ENCODE assay signal across 15 cellular contexts in the genomic region with DNA sequence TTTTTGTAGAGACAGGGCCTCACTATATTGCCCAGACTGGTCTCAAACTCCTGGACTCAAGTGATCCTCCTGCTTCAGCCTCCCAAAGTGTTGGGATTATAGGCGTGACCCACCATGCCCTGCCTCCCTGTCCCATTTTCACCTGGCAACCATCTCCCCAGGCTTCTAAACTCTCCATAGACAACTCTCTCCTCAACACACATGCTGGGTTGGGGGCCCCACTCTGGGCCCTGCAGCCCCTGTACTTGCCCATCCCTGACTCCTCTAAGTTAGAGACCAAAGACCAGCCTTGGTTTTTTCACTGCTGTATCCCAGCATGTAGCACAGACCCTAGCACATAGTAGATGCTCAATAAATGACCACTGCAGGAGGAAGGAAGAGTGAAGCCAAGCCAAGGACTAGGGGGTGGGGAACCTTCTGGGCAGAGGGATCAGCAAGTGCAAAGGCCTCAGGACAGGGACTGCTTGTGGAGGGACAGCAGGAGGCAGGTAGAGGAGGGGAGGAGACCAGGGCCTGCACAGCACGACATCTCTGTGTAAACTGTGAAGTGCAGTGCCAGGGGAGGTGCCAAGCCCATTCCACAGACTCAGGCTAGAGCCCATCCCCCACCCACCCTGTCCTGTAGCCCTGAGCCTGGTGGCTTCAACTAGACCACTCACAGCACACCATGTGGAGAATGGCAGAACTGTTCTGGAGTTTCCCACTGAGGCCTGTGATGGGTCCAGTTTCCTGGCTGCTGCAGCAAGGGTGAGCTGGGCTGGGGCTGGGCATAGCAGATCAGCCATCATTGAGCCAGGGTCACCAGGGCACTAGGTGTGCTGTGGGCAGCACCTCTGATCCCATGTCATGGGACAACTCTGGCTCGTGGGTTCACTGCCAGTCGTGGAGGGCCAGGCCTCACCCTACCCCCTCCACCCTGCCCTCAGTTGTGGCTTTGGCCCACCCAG. TPM values are rescaled to one million over a fixed set of nuclear protein-coding genes. Genes with fewer than 3 reads are reported as not detected.
DNase-seq lines count a peak whose midpoint lies in the region; ATAC-seq, FAIRE-seq and TF ChIP-seq lines count a peak whose summit lies in the region.
"Had no signal": no experiment of that assay in that cellular context is flagged by ENCODE, and none has a peak within 500 bp of the region (broad histone marks: within the 10 kb centered on the region; RNA-seq: fewer than 3 reads in every experiment).

No MANE protein-coding gene starts in this region.

- H4K20me1 ChIP-seq in H1 (replicated peaks in 1 of 2; ENCODE audit: control insufficient read depth in 1 of 2, insufficient read depth in 2 of 2, low read length in 2 of 2), result no peaks in the 10 kb centered on the region

- H2BK120ac ChIP-seq in H1 (replicated peaks; ENCODE audit: low read depth, low read length), result no peak overlapping the region

- no peak overlapping the region for H3K18ac ChIP-seq in H1 (ENCODE audit: extremely low read depth, low read length)

- no peak overlapping the region for H3K23ac ChIP-seq in H1 (ENCODE audit: insufficient read length)

- no peak overlapping the region for H3K14ac ChIP-seq in H1 (ENCODE audit: insufficient read length)

- CTCF ChIA-PET in H1 (lab: Charles Lee; ENCODE audit: partially characterized antibody) (interaction anchor here (0.6 kb wide), 1 partner anchor 21 kb away, joined by 3 read pairs; no protein-coding TSS in a partner anchor), T-cell (lab: Charles Lee) (no interaction called here)

- H2AK5ac ChIP-seq in H1 (ENCODE audit: low read depth, low read length), result no peak overlapping the region

- peak; percentile 36 for DNase-seq in DMS53 (lab: John Stamatoyannopoulos, UW)
- no peak for DNase-seq in DMS53 treated with DMSO at 0.1 percent for 48 hours (lab: John Stamatoyannopoulos, UW; ENCODE audit: unreplicated experiment)
- DNase-seq in NAMALWA (ENCODE audit: low spot score), result peak; percentile 21
- DNase-seq in H1 (ENCODE audit: low read depth in 1 of 2, low spot score in 2 of 2), result no peak
- no peak for DNase-seq in stimulated activated effector memory CD8-positive, alpha-beta T cell treated with anti-CD3 and anti-CD28 coated beads, Interleukin-12 subunit alpha, Interleukin-12 subunit beta, amount 100 ng/mL, for 72 hours (ENCODE audit: low spot score in 2 of 2)
- no peak for DNase-seq in left colon
- DNase-seq in stimulated activated CD8-positive, alpha-beta memory T cell treated with anti-CD3 and anti-CD28 coated beads, Interleukin-4, amount 100 ng/mL, for 48 hours, result no peak
- DNase-seq in T-cell, result no peak
- DNase-seq: activated CD4-positive, CD25-positive, alpha-beta regulatory T cell; activated T-cell treated with anti-CD3 and anti-CD28 coated beads for 4 hours; NCI-H446 treated with DMSO at 0.1 percent for 48 hours; SHP77 treated with DMSO at 0.1 percent for 48 hours had no signal

- ATAC-seq in stimulated activated effector memory CD8-positive, alpha-beta T cell treated with anti-CD3 and anti-CD28 coated beads, Interleukin-12 subunit alpha, Interleukin-12 subunit beta, amount 100 ng/mL, for 72 hours, result no peak
- ATAC-seq in left colon (no peak), T-cell (replicated peaks in 1 of 4) (no peak)

- no peaks in the 10 kb centered on the region for H3K27me3 ChIP-seq in H1 (replicated peaks in 1 of 4; ENCODE audit: control insufficient read depth in 3 of 4, extremely low read depth in 1 of 4, insufficient read depth in 3 of 4, low read length in 3 of 4)
- H3K27me3 ChIP-seq: right lobe of liver had no signal

- no peaks in the 10 kb centered on the region; the same call in 1 of the 2 replicates for H3K23me2 ChIP-seq in H1 (ENCODE audit: low read depth, low read length)

- H3K27ac ChIP-seq in H1 (ENCODE audit: low read depth, low read length), result no peak overlapping the region
- H3K27ac ChIP-seq: right lobe of liver had no signal

- no peak overlapping the region for H4K8ac ChIP-seq in H1 (ENCODE audit: extremely low read depth, insufficient read depth, low read length)

- no peak overlapping the region for H3K4me3 Mint-ChIP-seq in stimulated activated effector memory CD8-positive, alpha-beta T cell treated with anti-CD3 and anti-CD28 coated beads, Interleukin-12 subunit alpha, Interleukin-12 subunit beta, amount 100 ng/mL, for 72 hours
- no peak overlapping the region for H3K4me3 Mint-ChIP-seq in T-cell

- 0 out of 2 replicates have a peak overlapping the region, but pooled peaks have one; percentile 15 for H2BK20ac ChIP-seq in H1 (ENCODE audit: low read length)

- no peak overlapping the region for H4K5ac ChIP-seq in H1 (ENCODE audit: insufficient read length, low read depth, low read length)

- no peaks in the 10 kb centered on the region for H3K9me3 Mint-ChIP-seq in stimulated activated effector memory CD8-positive, alpha-beta T cell treated with anti-CD3 and anti-CD28 coated beads, Interleukin-12 subunit alpha, Interleukin-12 subunit beta, amount 100 ng/mL, for 72 hours
- H3K9me3 Mint-ChIP-seq in T-cell, result no peaks in the 10 kb centered on the region

- no peak for TF ChIP-seq POLR2A in H1 (IDR thresholded peaks at IDR 0.05; ENCODE audit: control extremely low read depth in 1 of 2, low read depth in 2 of 2, low read length in 2 of 2)

- no peak overlapping the region for H3K4ac ChIP-seq in H1 (replicated peaks; ENCODE audit: insufficient read length, low read depth, low read length)

- H2AFZ ChIP-seq in H1 (ENCODE audit: low read length), result no peak overlapping the region

- intact Hi-C loops in left colon (cut with DNase I, micrococcal nuclease), result no loop called here

- H3K36me3 ChIP-seq in H1 (ENCODE audit: control insufficient read depth in 2 of 4, insufficient read depth in 4 of 4, low read length in 3 of 4), result no peaks in the 10 kb centered on the region
- H3K36me3 ChIP-seq: right lobe of liver had no signal

- peak; percentile 9 to 39 (median 9); a peak in 2 of 4 replicates for TF ChIP-seq CTCF in H1 (IDR thresholded peaks at IDR 0.05; ENCODE audit: control extremely low read depth in 1 of 3, insufficient read depth in 1 of 3, low read depth in 1 of 3, low read length in 3 of 3)

- H3K9me3 ChIP-seq in H1 (ENCODE audit: insufficient read depth in 2 of 2, low read depth in 1 of 2, low read length in 1 of 2), result no peaks in the 10 kb centered on the region
- H3K9me3 ChIP-seq: mucosa of descending colon, right lobe of liver had no signal

- H3K56ac ChIP-seq in H1 (replicated peaks; ENCODE audit: insufficient read length, low read depth, low read length), result no peak overlapping the region

- WGBS in H1 (ENCODE audit: extremely low coverage in 1 of 2, insufficient coverage in 1 of 2, insufficient read length in 1 of 2, insufficient replicate concordance in 2 of 2, low coverage in 1 of 2, low lambda C conversion rate in 2 of 2, missing lambda C conversion rate in 1 of 2), 2 experiments, result 82% methylated on average over 4 of the region's 4 CpGs; no CpG with 5 or more reads in 1 of the 2 experiments

- no peak overlapping the region for H2BK5ac ChIP-seq in H1 (ENCODE audit: low read depth, low read length)

- H3K4me1 ChIP-seq in H1 (replicated peaks in 1 of 4; ENCODE audit: control insufficient read depth in 3 of 4, insufficient read depth in 4 of 4, low read length in 3 of 4), result peaks cover 0 to 5% (median 4%) of the 10 kb centered on the region in 4 experiments; a peak in 4 of 7 replicates

- 0 out of 2 replicates have a peak overlapping the region, but pooled peaks have one; percentile 2 for H2BK12ac ChIP-seq in H1 (ENCODE audit: low read depth, low read length)

- H3K4me2 ChIP-seq in H1 (ENCODE audit: insufficient read depth in 1 of 2, low read depth in 2 of 2, low read length in 2 of 2), result no peak overlapping the region

- H3K36me3 Mint-ChIP-seq in stimulated activated effector memory CD8-positive, alpha-beta T cell treated with anti-CD3 and anti-CD28 coated beads, Interleukin-12 subunit alpha, Interleukin-12 subunit beta, amount 100 ng/mL, for 72 hours, result no peaks in the 10 kb centered on the region
- no peaks in the 10 kb centered on the region for H3K36me3 Mint-ChIP-seq in T-cell

- H3K27ac Mint-ChIP-seq in stimulated activated effector memory CD8-positive, alpha-beta T cell treated with anti-CD3 and anti-CD28 coated beads, Interleukin-12 subunit alpha, Interleukin-12 subunit beta, amount 100 ng/mL, for 72 hours, result peak overlapping the region; percentile 21
- no peak overlapping the region for H3K27ac Mint-ChIP-seq in T-cell

- peaks cover 21% of the 10 kb centered on the region for H3K4me1 Mint-ChIP-seq in stimulated activated effector memory CD8-positive, alpha-beta T cell treated with anti-CD3 and anti-CD28 coated beads, Interleukin-12 subunit alpha, Interleukin-12 subunit beta, amount 100 ng/mL, for 72 hours
- peaks cover 0 to 18% (median 6%) of the 10 kb centered on the region in 3 donors for H3K4me1 Mint-ChIP-seq in T-cell

- no peak overlapping the region for H3K4me3 ChIP-seq in H1 (ENCODE audit: extremely low read depth in 1 of 4, insufficient read depth in 2 of 4, low read depth in 3 of 4, low read length in 4 of 4)
- H3K4me3 ChIP-seq: mucosa of descending colon, right lobe of liver had no signal

- no peak for FAIRE-seq in H1 (lab: Jason Lieb, UNC)
- FAIRE-seq: astrocyte had no signal

- TF ChIP-seq EP300 in H1 (IDR thresholded peaks at IDR 0.05; ENCODE audit: borderline replicate concordance in 1 of 2, low read depth in 2 of 2, low read length in 2 of 2), result no peak

- 0 out of 2 replicates have a peak overlapping the region, but pooled peaks have one; percentile 8 for H2BK15ac ChIP-seq in H1 (ENCODE audit: low read length)

- peak; percentile 13 to 27; a peak in 3 of 4 replicates for TF ChIP-seq RAD21 in H1 (IDR thresholded peaks at IDR 0.05 in 1 of 2, conservative IDR thresholded peaks at IDR 0.05 in 1 of 2; ENCODE audit: low read depth in 2 of 2, low read length in 2 of 2)

- H3K9ac ChIP-seq in H1 (replicated peaks in 1 of 4; ENCODE audit: extremely low read depth in 1 of 4, low read depth in 3 of 4, low read length in 3 of 4), result no peak overlapping the region

- peaks cover 5% of the 10 kb centered on the region; the same call in 1 of the 2 replicates for H3K79me1 ChIP-seq in H1 (ENCODE audit: low read depth, low read length)

- H3K79me2 ChIP-seq in H1 (ENCODE audit: control insufficient read depth in 1 of 2, insufficient read depth in 2 of 2, low read length in 2 of 2), result peaks cover 0 to 9% of the 10 kb centered on the region in 2 experiments; a peak in 3 of 4 replicates

- POLR2A ChIA-PET in H1 (lab: Charles Lee; ENCODE audit: partially characterized antibody), result interaction anchor here (0.6 to 8.3 kb wide), 2 partner anchors 11 to 106 kb away, joined by 6 to 50 read pairs; no protein-coding TSS in a partner anchor
- POLR2A ChIA-PET in T-cell (lab: Charles Lee), result no interaction called here

- H3K27me3 Mint-ChIP-seq in T-cell, result no peaks in the 10 kb centered on the region

- H4K91ac ChIP-seq in H1 (replicated peaks; ENCODE audit: insufficient read length, low read length), result no peak overlapping the region

RNA-seq across cellular contexts. Expression of gene SRC, which starts 3.4 kb away (rescaled TPM):
- 28.8 and 29.8 TPM in 2 replicates for total RNA-seq in H1 (2021; fragmentation: NEBNext Ultra II Directional; extraction: Animal tissue kit (Norgen Biotek cat#: 25700))
- polyA plus RNA-seq in H1 (2011; rRNA removed), result 27.6 and 35.4 TPM in 2 replicates
- polyA plus RNA-seq in H1 (2011; cell fraction: cytosol; rRNA removed), result 25.1 TPM
- polyA plus RNA-seq in H1 (2011; cell fraction: nucleus; rRNA removed), result 100 TPM
- 19.4 to 31.2 TPM (median 26.5 TPM) in 4 replicates for polyA plus RNA-seq in H1 (2012, experiment 1 of 2)
- polyA plus RNA-seq in H1 (2012, experiment 2 of 2), result 20.4 TPM
- 17.9 TPM for polyA plus RNA-seq in H1 (2013, experiment 1 of 2)
- 15.1 TPM for polyA plus RNA-seq in H1 (2013, experiment 2 of 2)
- polyA minus RNA-seq in H1 (2011; rRNA and poly(A)+ RNA removed), result 28.2 and 38.4 TPM in 2 replicates
- polyA minus RNA-seq in H1 (2011; cell fraction: cytosol; rRNA and poly(A)+ RNA removed), result 28.6 TPM
- polyA minus RNA-seq in H1 (2011; cell fraction: nucleus; rRNA and poly(A)+ RNA removed), result 41.9 TPM
- total RNA-seq in left colon (100 to 1,000 TPM; 117 to 121 TPM), T-cell (1 to 10 TPM; 1.4 to 4.5 (median 2.0) TPM)

RNA-seq across cellular contexts. Expression of gene MANBAL, which starts 53.0 kb away (rescaled TPM):
- total RNA-seq in H1 (2021; fragmentation: NEBNext Ultra II Directional; extraction: Animal tissue kit (Norgen Biotek cat#: 25700)), result 42.8 and 44.4 TPM in 2 replicates
- polyA plus RNA-seq in H1 (2011; rRNA removed), result 120 and 140 TPM in 2 replicates
- 98.6 TPM for polyA plus RNA-seq in H1 (2011; cell fraction: cytosol; rRNA removed)
- 64.4 TPM for polyA plus RNA-seq in H1 (2011; cell fraction: nucleus; rRNA removed)
- 60.6 to 68.4 TPM (median 64.0 TPM) in 4 replicates for polyA plus RNA-seq in H1 (2012, experiment 1 of 2)
- polyA plus RNA-seq in H1 (2012, experiment 2 of 2), result 70.1 TPM
- polyA plus RNA-seq in H1 (2013, experiment 1 of 2), result 48.6 TPM
- 56.1 TPM for polyA plus RNA-seq in H1 (2013, experiment 2 of 2)
- 46.6 and 52.2 TPM in 2 replicates for polyA minus RNA-seq in H1 (2011; rRNA and poly(A)+ RNA removed)
- polyA minus RNA-seq in H1 (2011; cell fraction: cytosol; rRNA and poly(A)+ RNA removed), result 22.8 TPM
- 16.5 TPM for polyA minus RNA-seq in H1 (2011; cell fraction: nucleus; rRNA and poly(A)+ RNA removed)
- total RNA-seq in left colon (10 to 100 TPM; 35.3 to 37.2 TPM), T-cell (10 to 100 TPM in 3 of 5 donors, 1 to 10 TPM in 2; 5.8 to 12.6 (median 11.7) TPM)

Comparison
In these comparisons a context has a peak if more than half of its experiments do, and no peak if none do; other contexts are left out.
1. DNase-seq: peak in DMS53 (single experiment) and NAMALWA (single experiment); none in DMS53 treated with DMSO at 0.1 percent for 48 hours (single experiment), H1 (0 of 2), stimulated activated effector memory CD8-positive, alpha-beta T cell treated with anti-CD3 and anti-CD28 coated beads, Interleukin-12 subunit alpha, Interleukin-12 subunit beta, amount 100 ng/mL, for 72 hours (0 of 2), left colon (0 of 2), stimulated activated CD8-positive, alpha-beta memory T cell treated with anti-CD3 and anti-CD28 coated beads, Interleukin-4, amount 100 ng/mL, for 48 hours (single experiment) and T-cell (0 of 34).